In genomic region chr22:22458387-22458786, GRCh38 we compare ENCODE assay signal across 34 cellular contexts. TPM values are rescaled to one million over a fixed set of nuclear protein-coding genes. Genes with fewer than 3 reads are reported as not detected.
"Had no signal": no experiment of that assay in that cellular context is flagged by ENCODE, and none has a peak within 500 bp of the region (broad histone marks: within the 10 kb centered on the region; RNA-seq: fewer than 3 reads in every experiment).

No MANE protein-coding gene starts in this region.

- H3K36me3 ChIP-seq: MG63 had no signal

- DNase-seq: Karpas-422, Kasumi-1, MG63, MM.1S, MV-4-11, NCI-H1048, NCI-H1092, NCI-H1092 treated with DMSO at 0.1 percent for 48 hours, NCI-H1105, NCI-H1105 treated with DMSO at 0.1 percent for 48 hours, NCI-H1417 treated with DMSO at 0.1 percent for 48 hours, NCI-H1436, NCI-H1436 treated with DMSO at 0.1 percent for 48 hours, NCI-H146, NCI-H1694, NCI-H1694 treated with DMSO at 0.1 percent for 48 hours, NCI-H187, NCI-H187 treated with DMSO at 0.1 percent for 48 hours, NCI-H1930, NCI-H2029, NCI-H2029 treated with DMSO at 0.1 percent for 48 hours, NCI-H2081, NCI-H2081 treated with DMSO at 0.1 percent for 48 hours, NCI-H2107, NCI-H2171, NCI-H2171 treated with DMSO at 0.1 percent for 48 hours, NCI-H2227 treated with DMSO at 0.1 percent for 48 hours, NCI-H226, NCI-H345, NCI-H446, NCI-H446 treated with DMSO at 0.1 percent for 48 hours, NCI-H510A, NCI-H510A treated with DMSO at 0.1 percent for 48 hours had no signal

- H3K4me3 ChIP-seq: MG63 had no signal

RNA-seq across cellular contexts. Expression of gene ZNF280B, which starts 50.2 kb away (rescaled TPM):
- total RNA-seq: MCF 10A had no signal
